10 cellular contexts compared by ENCODE assay signal in the genomic region with DNA sequence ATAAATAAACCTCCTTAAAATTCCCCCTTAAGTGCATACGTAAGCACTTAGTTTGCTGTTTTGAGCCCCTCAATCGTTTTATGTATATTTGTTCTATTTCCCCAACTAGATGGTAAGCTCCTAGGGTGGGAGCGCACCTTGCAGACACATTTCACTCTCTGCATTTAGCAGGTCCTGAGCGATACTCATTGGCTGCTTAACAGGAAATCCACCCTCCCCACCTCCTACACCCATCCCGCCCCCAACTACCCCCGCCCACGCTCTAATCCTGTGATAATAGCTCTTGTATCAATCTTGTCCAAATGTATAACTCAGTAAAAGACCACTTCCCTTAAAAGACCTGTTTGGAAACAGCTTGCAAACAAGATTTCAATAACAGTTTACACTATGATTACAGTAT. TPM values are rescaled to one million over a fixed set of nuclear protein-coding genes. Genes with fewer than 3 reads are reported as not detected.
DNase-seq lines count a peak whose midpoint lies in the region; ATAC-seq and TF ChIP-seq lines count a peak whose summit lies in the region.
"Had no signal": no experiment of that assay in that cellular context is flagged by ENCODE, and none has a peak within 500 bp of the region (broad histone marks: within the 10 kb centered on the region; RNA-seq: fewer than 3 reads in every experiment).

No MANE protein-coding gene starts in this region.

- H3K4me3 Mint-ChIP-seq in T-helper 1 cell treated with Interleukin-12 subunit alpha and Interleukin-12 subunit beta and Interleukin-4 antibody, amounts not matched to agents 30 μg/mL and 1 μg/mL, for 36 hours, result peak overlapping the region; percentile 89
- H3K4me3 Mint-ChIP-seq in type B pancreatic cell, result no peak overlapping the region

- TF ChIP-seq CTCF in GM20000 (IDR thresholded peaks at IDR 0.05; ENCODE audit: extremely low read depth, missing control alignments), result no peak
- TF ChIP-seq CTCF in type B pancreatic cell (conservative IDR thresholded peaks at IDR 0.05), result no peak

- H3K36me3 ChIP-seq in BLaER1 treated with 17β-estradiol and CSF1 and Interleukin-3, amounts not matched to agents 10 nM and 100 nM, result peaks cover 0 to 28% (median 0%) of the 10 kb centered on the region in 11 experiments; a peak in 5 of 22 replicates
- H3K36me3 ChIP-seq: heart right ventricle had no signal

- peak; percentile 56 for DNase-seq in GM20000 (ENCODE audit: low spot score)
- DNase-seq in central memory CD4-positive, alpha-beta T cell, result peak; percentile 55
- no peak for DNase-seq in type B pancreatic cell (ENCODE audit: extremely low spot score, unreplicated experiment)
- no peak for DNase-seq in ecto neural progenitor cell (ENCODE audit: low spot score)
- DNase-seq: Caco-2, heart right ventricle had no signal

- no peaks in the 10 kb centered on the region for H3K9me3 Mint-ChIP-seq in T-helper 1 cell treated with Interleukin-12 subunit alpha and Interleukin-12 subunit beta and Interleukin-4 antibody, amounts not matched to agents 30 μg/mL and 1 μg/mL, for 36 hours
- H3K9me3 Mint-ChIP-seq in type B pancreatic cell, result no peaks in the 10 kb centered on the region

- no peaks in the 10 kb centered on the region for H3K9me3 ChIP-seq in BLaER1 treated with 17β-estradiol and CSF1 and Interleukin-3, amounts not matched to agents 10 nM and 100 nM (replicated peaks in 1 of 11)
- H3K9me3 ChIP-seq: Caco-2, heart right ventricle had no signal

- H3K9ac ChIP-seq in BLaER1 treated with 17β-estradiol and CSF1 and Interleukin-3, amounts not matched to agents 10 nM and 100 nM, result peak overlapping the region; percentile 18 to 72 (median 55); a peak in 19 of 22 replicates

- peak overlapping the region; percentile 88 to 99 (median 96) for H3K4me2 ChIP-seq in BLaER1 treated with 17β-estradiol and CSF1 and Interleukin-3, amounts not matched to agents 10 nM and 100 nM

- H3K4me1 ChIP-seq in BLaER1 treated with 17β-estradiol and CSF1 and Interleukin-3, amounts not matched to agents 10 nM and 100 nM, result peaks cover 95 to 100% (median 98%) of the 10 kb centered on the region in 10 experiments

- peak overlapping the region; percentile 34 to 79 (median 66); a peak in 20 of 22 replicates for H3K27ac ChIP-seq in BLaER1 treated with 17β-estradiol and CSF1 and Interleukin-3, amounts not matched to agents 10 nM and 100 nM

- H3K27ac Mint-ChIP-seq in T-helper 1 cell treated with Interleukin-12 subunit alpha and Interleukin-12 subunit beta and Interleukin-4 antibody, amounts not matched to agents 30 μg/mL and 1 μg/mL, for 36 hours, result peak overlapping the region; percentile 83
- no peak overlapping the region for H3K27ac Mint-ChIP-seq in type B pancreatic cell

- no peaks in the 10 kb centered on the region for H3K27me3 ChIP-seq in BLaER1 treated with 17β-estradiol and CSF1 and Interleukin-3, amounts not matched to agents 10 nM and 100 nM

- peaks cover 2% of the 10 kb centered on the region for H3K36me3 Mint-ChIP-seq in T-helper 1 cell treated with Interleukin-12 subunit alpha and Interleukin-12 subunit beta and Interleukin-4 antibody, amounts not matched to agents 30 μg/mL and 1 μg/mL, for 36 hours (ENCODE audit: low read depth)
- no peaks in the 10 kb centered on the region for H3K36me3 Mint-ChIP-seq in type B pancreatic cell

- ATAC-seq in GM19467 (IDR thresholded peaks at IDR 0.05; ENCODE audit: unreplicated experiment) (no peak), HG02642 (IDR thresholded peaks at IDR 0.05; ENCODE audit: poor library complexity, unreplicated experiment) (no peak)
- ATAC-seq: heart right ventricle had no signal

- H4K20me1 ChIP-seq in BLaER1 treated with 17β-estradiol and CSF1 and Interleukin-3, amounts not matched to agents 10 nM and 100 nM, result peaks cover 0 to 14% (median 0%) of the 10 kb centered on the region in 11 experiments; a peak in 2 of 22 replicates

- H3K27me3 Mint-ChIP-seq in T-helper 1 cell treated with Interleukin-12 subunit alpha and Interleukin-12 subunit beta and Interleukin-4 antibody, amounts not matched to agents 30 μg/mL and 1 μg/mL, for 36 hours (ENCODE audit: low read depth), result no peaks in the 10 kb centered on the region
- no peaks in the 10 kb centered on the region for H3K27me3 Mint-ChIP-seq in type B pancreatic cell

- H3K4me3 ChIP-seq in BLaER1 treated with 17β-estradiol and CSF1 and Interleukin-3, amounts not matched to agents 10 nM and 100 nM, result peak overlapping the region; percentile 37 to 56 (median 47); a peak in 19 of 20 replicates
- H3K4me3 ChIP-seq: heart right ventricle had no signal

- peaks cover 31% of the 10 kb centered on the region for H3K4me1 Mint-ChIP-seq in T-helper 1 cell treated with Interleukin-12 subunit alpha and Interleukin-12 subunit beta and Interleukin-4 antibody, amounts not matched to agents 30 μg/mL and 1 μg/mL, for 36 hours (ENCODE audit: low read depth)
- H3K4me1 Mint-ChIP-seq in type B pancreatic cell (ENCODE audit: unreplicated experiment), result peaks cover 6% of the 10 kb centered on the region

RNA-seq across cellular contexts. Expression of gene LPAR5, which starts 8.2 kb away (rescaled TPM):
- 2.7 and 19.9 TPM in 2 replicates for total RNA-seq in type B pancreatic cell (ENCODE audit: low replicate concordance)

RNA-seq across cellular contexts. Expression of gene ACRBP, which starts 19.6 kb away (rescaled TPM):
- total RNA-seq in type B pancreatic cell (ENCODE audit: low replicate concordance), result 3.9 and 7.1 TPM in 2 replicates

RNA-seq across cellular contexts. Expression of gene CHD4, which starts 20.4 kb away (rescaled TPM):
- total RNA-seq in type B pancreatic cell (ENCODE audit: low replicate concordance), result 270 and 289 TPM in 2 replicates

RNA-seq across cellular contexts. Expression of gene ING4, which starts 35.3 kb away (rescaled TPM):
- total RNA-seq in type B pancreatic cell (ENCODE audit: low replicate concordance), result 58.1 and 102 TPM in 2 replicates

RNA-seq across cellular contexts. Expression of gene NOP2, which starts 59.5 kb away (rescaled TPM):
- total RNA-seq in type B pancreatic cell (ENCODE audit: low replicate concordance), result 60.9 and 106 TPM in 2 replicates

Comparison
In these comparisons a context has a peak if more than half of its experiments do, and no peak if none do; other contexts are left out.
1. DNase-seq: peak in GM20000 (single experiment) and central memory CD4-positive, alpha-beta T cell (single experiment); none in type B pancreatic cell (single experiment) and ecto neural progenitor cell (single experiment).